ENCODE assay signal across 13 cellular contexts in the genomic region with DNA sequence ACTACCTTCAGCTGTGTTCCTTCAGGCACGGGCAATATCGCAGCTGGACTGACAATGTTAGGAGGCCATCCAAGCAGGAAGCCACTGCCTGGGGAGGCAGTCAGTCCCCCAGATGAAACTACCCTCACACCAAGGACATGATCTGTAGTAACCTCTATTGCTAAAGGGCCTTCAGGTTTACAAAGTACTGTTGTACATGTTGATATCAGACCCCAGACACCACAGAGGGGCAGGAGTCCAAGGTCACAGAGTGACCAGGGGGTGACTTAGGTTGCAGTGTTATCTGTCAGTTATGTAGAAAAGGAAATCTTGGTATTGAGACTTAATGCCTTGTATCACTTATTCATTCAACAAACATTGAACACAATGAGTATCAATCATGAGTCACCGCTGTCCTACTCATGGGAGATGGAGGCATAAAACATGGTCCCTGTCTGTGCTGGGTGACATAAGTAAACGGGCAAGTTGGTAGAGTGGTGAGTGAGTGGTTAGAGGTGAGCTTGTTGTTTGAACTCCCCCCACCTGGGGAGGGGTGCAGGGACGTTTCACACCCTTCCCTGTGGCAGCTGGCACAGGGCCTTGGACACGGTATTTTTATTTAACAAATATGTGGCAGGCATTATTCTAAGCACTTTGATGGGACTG. TPM values are rescaled to one million over a fixed set of nuclear protein-coding genes. Genes with fewer than 3 reads are reported as not detected.
DNase-seq lines count a peak whose midpoint lies in the region; ATAC-seq, FAIRE-seq and TF ChIP-seq lines count a peak whose summit lies in the region.
"Had no signal": no experiment of that assay in that cellular context is flagged by ENCODE, and none has a peak within 500 bp of the region (broad histone marks: within the 10 kb centered on the region; RNA-seq: fewer than 3 reads in every experiment).

No MANE protein-coding gene starts in this region.

- POLR2A ChIA-PET in Panc1 (lab: Charles Lee): no interaction called here

- TF ChIP-seq CTCF in DOHH2 (IDR thresholded peaks at IDR 0.05; ENCODE audit: low read depth, low read length, poor library complexity, severe bottlenecking): no peak
- no peak for TF ChIP-seq CTCF in Panc1 (IDR thresholded peaks at IDR 0.05)
- no peak for TF ChIP-seq CTCF in pancreas (IDR thresholded peaks at IDR 0.05)

- in situ Hi-C loops in Panc1 (cut with HindIII; ENCODE audit: low pct_unique_long_range_greater_than_20kb, low sequenced_read_pairs): no loop called here

- H3K4me3 ChIP-seq in DOHH2 (ENCODE audit: low read length) (no peak overlapping the region), Panc1 (ENCODE audit: low read depth in 2 of 2, low read length in 2 of 2) (peak overlapping the region in 1 of 2 experiments; percentile 25; a peak in 1 of 4 replicates), pancreas (no peak overlapping the region)
- H3K4me3 ChIP-seq: smooth muscle cell had no signal

- FAIRE-seq in pancreas (lab: Jason Lieb, UNC): no peak

- intact Hi-C loops in Panc1 (cut with micrococcal nuclease; ENCODE audit: unreplicated experiment): no loop called here
- intact Hi-C loops in pancreas (cut with DNase I): no loop called here

- DNase-seq in Panc1 (ENCODE audit: low read depth, low spot score) (no peak), epithelial cell of prostate (ENCODE audit: low read depth, low spot score) (peak; percentile 52), pancreas (no peak), NCI-H82 (lab: John Stamatoyannopoulos, UW) (no peak), EL (no peak)
- DNase-seq: activated B cell treated with CpG ODN at 0.5 μM for 24 hours; activated T-cell treated with anti-CD3 and anti-CD28 coated beads, Interleukin-2, amount 50 U/mL, for 24 hours; GF-D8; natural killer cell had no signal

- H3K27ac ChIP-seq in DOHH2 (ENCODE audit: low read depth, low read length): no peak overlapping the region
- peak overlapping the region; percentile 88 for H3K27ac ChIP-seq in Panc1 (ENCODE audit: low read length)
- H3K27ac ChIP-seq in epithelial cell of prostate: peak overlapping the region; percentile 66
- peak overlapping the region in 3 of 4 donors; percentile 1 to 64 (median 42) for H3K27ac ChIP-seq in pancreas

- peak; percentile 7; the same call in 1 of the 2 replicates for ATAC-seq in Panc1
- ATAC-seq in pancreas: no peak
- ATAC-seq in GM21717 (IDR thresholded peaks at IDR 0.05; ENCODE audit: unreplicated experiment): no peak
- no peak for ATAC-seq in HG03442 (IDR thresholded peaks at IDR 0.05; ENCODE audit: unreplicated experiment)

- 47 to 56% methylated on average over 6 of the region's 6 CpGs for WGBS in pancreas, 2 donors

- H3K36me3 ChIP-seq in DOHH2 (ENCODE audit: control insufficient read depth, low read length): no peaks in the 10 kb centered on the region
- no peaks in the 10 kb centered on the region for H3K36me3 ChIP-seq in Panc1 (ENCODE audit: control insufficient read depth, insufficient read depth, low read length)
- H3K36me3 ChIP-seq in pancreas: no peaks in the 10 kb centered on the region

- no peaks in the 10 kb centered on the region for H3F3A ChIP-seq in DOHH2 (ENCODE audit: control insufficient read depth, insufficient read depth)

- H3K9me2 ChIP-seq in DOHH2 (replicated peaks; ENCODE audit: control insufficient read depth, low read length): no peaks in the 10 kb centered on the region

- no peaks in the 10 kb centered on the region for H3K79me2 ChIP-seq in DOHH2 (ENCODE audit: control insufficient read depth, low read length)

- no TSS peak for BruUV-seq in Panc1 (replicated peaks; lab: Mats Ljungman, UMichigan)

- H3K4me2 ChIP-seq in DOHH2 (ENCODE audit: low read length): peak overlapping the region; percentile 15; the same call in 1 of the 2 replicates

- H3K4me1 ChIP-seq in DOHH2 (ENCODE audit: control insufficient read depth, low read length) (peaks cover 14% of the 10 kb centered on the region), Panc1 (ENCODE audit: control insufficient read depth, insufficient read depth, low read length) (peaks cover 87% of the 10 kb centered on the region), pancreas (peaks cover 17 to 31% (median 27%) of the 10 kb centered on the region in 3 donors)

- no peaks in the 10 kb centered on the region for H4K20me1 ChIP-seq in DOHH2 (ENCODE audit: control insufficient read depth, insufficient read depth, low read depth, low read length)

- H3K9me3 ChIP-seq in DOHH2 (ENCODE audit: control insufficient read depth, insufficient read depth, low read length): no peaks in the 10 kb centered on the region
- no peaks in the 10 kb centered on the region for H3K9me3 ChIP-seq in Panc1 (ENCODE audit: control insufficient read depth, insufficient read depth, low read depth, low read length)
- no peaks in the 10 kb centered on the region for H3K9me3 ChIP-seq in pancreas

- H3K27me3 ChIP-seq in DOHH2 (ENCODE audit: control insufficient read depth, low read length) (peaks cover 8% of the 10 kb centered on the region), Panc1 (ENCODE audit: control insufficient read depth, insufficient read depth, low read length) (no peaks in the 10 kb centered on the region), pancreas (no peaks in the 10 kb centered on the region)

- CTCF ChIA-PET in Panc1 (lab: Charles Lee): no interaction called here

RNA-seq across cellular contexts. Expression of a gene that starts 7.1 kb away (rescaled TPM):
- 66.4 TPM for total RNA-seq in Panc1 (2021; ENCODE audit: unreplicated experiment)
- 43.4 TPM for polyA plus RNA-seq in Panc1 (2012; ENCODE audit: insufficient read length)
- 1 to 10 TPM; 2.8 to 5.7 (median 3.7) TPM for total RNA-seq in pancreas
- 1 to 10 TPM; 2.0 to 3.0 TPM for polyA plus RNA-seq in pancreas

Comparison
In these comparisons a context has a peak if more than half of its experiments do, and no peak if none do; other contexts are left out.
1. RNA of a gene that starts 7.1 kb away (total RNA-seq): 66.4 TPM in Panc1 (single experiment); 2.8 to 5.7 TPM in pancreas; every median in the first group is over 10 times any median in the second.